In genomic region chr2:64963719-64964118, GRCh38 we compare ENCODE assay signal across 19 cellular contexts.
"Had no signal": no experiment of that assay in that cellular context is flagged by ENCODE, and none has a peak within 500 bp of the region (broad histone marks: within the 10 kb centered on the region; RNA-seq: fewer than 3 reads in every experiment).

No MANE protein-coding gene starts in this region.

- H3K27me3 ChIP-seq: adrenal gland, hepatocyte, tibial nerve, vagina had no signal

- H3K27ac Mint-ChIP-seq: activated naive CD4-positive, alpha-beta T cell treated with anti-CD3 and anti-CD28 coated beads, Interleukin-2, amount 10 ng/mL, durations not matched to agents 7 days and 5 days; activated T-cell treated with anti-CD3 and anti-CD28 coated beads, Interleukin-2, amount 50 U/mL, for 72 hours; natural killer cell treated with Interleukin-12 subunit alpha and Interleukin-12 subunit beta and Interleukin-15 and Interleukin-18, amount 100 ng/mL, for 72 hours; progenitor cell of endocrine pancreas; stimulated activated naive B cell treated with anti-CD40 and anti-IgM and Interleukin-4, amounts not matched to agents 10 μg/mL and 1 μg/mL and 100 μg/mL, for 72 hours had no signal

- H3K4me2 ChIP-seq: hepatocyte had no signal

- H3K36me3 Mint-ChIP-seq: activated naive CD4-positive, alpha-beta T cell treated with anti-CD3 and anti-CD28 coated beads, Interleukin-2, amount 10 ng/mL, durations not matched to agents 7 days and 5 days; natural killer cell treated with Interleukin-12 subunit alpha and Interleukin-12 subunit beta and Interleukin-15 and Interleukin-18, amount 100 ng/mL, for 72 hours had no signal

- H3K4me3 ChIP-seq: adrenal gland, hepatocyte, lung, tibial nerve, vagina had no signal

- H3K27me3 Mint-ChIP-seq: activated naive CD4-positive, alpha-beta T cell treated with anti-CD3 and anti-CD28 coated beads, Interleukin-2, amount 10 ng/mL, durations not matched to agents 7 days and 5 days; natural killer cell treated with Interleukin-12 subunit alpha and Interleukin-12 subunit beta and Interleukin-15 and Interleukin-18, amount 100 ng/mL, for 72 hours; progenitor cell of endocrine pancreas; stimulated activated naive B cell treated with anti-CD40 and anti-IgM and Interleukin-4, amounts not matched to agents 10 μg/mL and 1 μg/mL and 100 μg/mL, for 72 hours had no signal

- DNase-seq: activated CD4-positive, alpha-beta T cell treated with anti-CD3 and anti-CD28 coated beads for 1 hour; activated CD4-positive, alpha-beta T cell treated with anti-CD3 and anti-CD28 coated beads, Interleukin-2, amount 50 U/mL, for 48 hours; activated naive CD4-positive, alpha-beta T cell treated with anti-CD3 and anti-CD28 coated beads, Interleukin-2, amount 10 ng/mL, durations not matched to agents 7 days and 5 days; activated T-cell treated with anti-CD3 and anti-CD28 coated beads, Interleukin-2, amount 50 U/mL, for 72 hours; adrenal gland; caudate nucleus; cortex of kidney; effector CD8-positive, alpha-beta T cell; kidney; occipital lobe; right cardiac atrium; stimulated activated CD4-positive, alpha-beta T cell treated with anti-CD3 and anti-CD28 coated beads, Interleukin-1b, Interleukin-23, amount 100 ng/mL, for 48 hours; stimulated activated naive B cell treated with anti-CD40 and anti-IgM and Interleukin-4, amounts not matched to agents 10 μg/mL and 1 μg/mL and 100 μg/mL, for 72 hours had no signal

- H2AFZ ChIP-seq: hepatocyte had no signal

- H3K4me3 Mint-ChIP-seq: activated naive CD4-positive, alpha-beta T cell treated with anti-CD3 and anti-CD28 coated beads, Interleukin-2, amount 10 ng/mL, durations not matched to agents 7 days and 5 days; activated T-cell treated with anti-CD3 and anti-CD28 coated beads, Interleukin-2, amount 50 U/mL, for 72 hours; natural killer cell treated with Interleukin-12 subunit alpha and Interleukin-12 subunit beta and Interleukin-15 and Interleukin-18, amount 100 ng/mL, for 72 hours; stimulated activated naive B cell treated with anti-CD40 and anti-IgM and Interleukin-4, amounts not matched to agents 10 μg/mL and 1 μg/mL and 100 μg/mL, for 72 hours had no signal

- H3K9me3 ChIP-seq: adrenal gland, tibial nerve, vagina had no signal

- H3K4me1 ChIP-seq: tibial nerve, vagina had no signal

- H3K79me2 ChIP-seq: hepatocyte had no signal

- H3K27ac ChIP-seq: adrenal gland, hepatocyte, tibial nerve, vagina had no signal

- H3K36me3 ChIP-seq: adrenal gland, tibial nerve, vagina had no signal

- FAIRE-seq: kidney had no signal

- H3K4me1 Mint-ChIP-seq: activated naive CD4-positive, alpha-beta T cell treated with anti-CD3 and anti-CD28 coated beads, Interleukin-2, amount 10 ng/mL, durations not matched to agents 7 days and 5 days had no signal

- H3K9me3 Mint-ChIP-seq: activated naive CD4-positive, alpha-beta T cell treated with anti-CD3 and anti-CD28 coated beads, Interleukin-2, amount 10 ng/mL, durations not matched to agents 7 days and 5 days; activated T-cell treated with anti-CD3 and anti-CD28 coated beads, Interleukin-2, amount 50 U/mL, for 72 hours; natural killer cell treated with Interleukin-12 subunit alpha and Interleukin-12 subunit beta and Interleukin-15 and Interleukin-18, amount 100 ng/mL, for 72 hours; stimulated activated naive B cell treated with anti-CD40 and anti-IgM and Interleukin-4, amounts not matched to agents 10 μg/mL and 1 μg/mL and 100 μg/mL, for 72 hours had no signal
